Comparison of ENCODE assay signal across 8 cellular contexts in genomic region chr17:17691468-17692263, GRCh38. TPM values are rescaled to one million over a fixed set of nuclear protein-coding genes. Genes with fewer than 3 reads are reported as not detected.
DNase-seq lines count a peak whose midpoint lies in the region; ATAC-seq and TF ChIP-seq lines count a peak whose summit lies in the region.

No MANE protein-coding gene starts in this region.

- CTCF ChIA-PET in CD4-positive, alpha-beta T cell (lab: Charles Lee): no interaction called here

- H3K9me3 ChIP-seq in CD4-positive, alpha-beta T cell (ENCODE audit: control insufficient read depth, low read length): no peaks in the 10 kb centered on the region

- H3K9me3 Mint-ChIP-seq in CD4-positive, alpha-beta T cell: no peaks in the 10 kb centered on the region
- no peaks in the 10 kb centered on the region for H3K9me3 Mint-ChIP-seq in activated T-helper 17 cell treated with anti-CD3 and anti-CD28 coated beads, Interleukin-2, amount 50 U/mL, for 72 hours
- H3K9me3 Mint-ChIP-seq in naive B cell: no peaks in the 10 kb centered on the region

- POLR2A ChIA-PET in CD4-positive, alpha-beta T cell (lab: Charles Lee): interaction anchor here (1.0 to 1.8 kb wide), 2 partner anchors 15 to 93 kb away, joined by 3 to 4 read pairs; no protein-coding TSS in a partner anchor

- H3K27me3 ChIP-seq in CD4-positive, alpha-beta T cell (ENCODE audit: control insufficient read depth, insufficient read depth, low read length): no peaks in the 10 kb centered on the region

- peaks cover 5% of the 10 kb centered on the region for H3K36me3 Mint-ChIP-seq in CD4-positive, alpha-beta T cell (ENCODE audit: low read depth)
- H3K36me3 Mint-ChIP-seq in activated T-helper 17 cell treated with anti-CD3 and anti-CD28 coated beads, Interleukin-2, amount 50 U/mL, for 72 hours (ENCODE audit: low read depth): no peaks in the 10 kb centered on the region
- no peaks in the 10 kb centered on the region for H3K36me3 Mint-ChIP-seq in naive B cell

- peak overlapping the region; percentile 71 for H3K4me3 Mint-ChIP-seq in CD4-positive, alpha-beta T cell
- H3K4me3 Mint-ChIP-seq in activated T-helper 17 cell treated with anti-CD3 and anti-CD28 coated beads, Interleukin-2, amount 50 U/mL, for 72 hours: no peak overlapping the region
- peak overlapping the region; percentile 21 to 84 (median 65) for H3K4me3 Mint-ChIP-seq in naive B cell

- no peak for ATAC-seq in CD4-positive, alpha-beta T cell (ENCODE audit: poor library complexity)
- ATAC-seq in GM21447 (IDR thresholded peaks at IDR 0.05; ENCODE audit: unreplicated experiment): peak; percentile 39
- no peak for ATAC-seq in activated T-helper 17 cell treated with anti-CD3 and anti-CD28 coated beads, Interleukin-2, amount 50 U/mL, for 72 hours (replicated peaks)
- peak in 1 of 2 donors; percentile 21 for ATAC-seq in naive B cell (ENCODE audit: low read depth in 2 of 2)
- no peak for ATAC-seq in GM18517 (IDR thresholded peaks at IDR 0.05; ENCODE audit: unreplicated experiment)
- ATAC-seq in HG02588 (IDR thresholded peaks at IDR 0.05; ENCODE audit: unreplicated experiment): no peak

- H3K27me3 Mint-ChIP-seq in CD4-positive, alpha-beta T cell: no peaks in the 10 kb centered on the region
- H3K27me3 Mint-ChIP-seq in activated T-helper 17 cell treated with anti-CD3 and anti-CD28 coated beads, Interleukin-2, amount 50 U/mL, for 72 hours: no peaks in the 10 kb centered on the region
- no peaks in the 10 kb centered on the region for H3K27me3 Mint-ChIP-seq in naive B cell

- DNase-seq in CD4-positive, alpha-beta T cell: no peak
- DNase-seq in naive B cell (no peak), KG1 (lab: John Stamatoyannopoulos, UW) (no peak)
- DNase-seq in stimulated activated CD4-positive, alpha-beta T cell treated with anti-CD3 and anti-CD28 coated beads, Interleukin-12 subunit alpha, Interleukin-12 subunit beta, amount 100 ng/mL, for 4 hours: no peak

- no peak for TF ChIP-seq CTCF in CD4-positive, alpha-beta T cell (IDR thresholded peaks at IDR 0.05)

- peak overlapping the region; percentile 96 for H3K27ac Mint-ChIP-seq in CD4-positive, alpha-beta T cell
- H3K27ac Mint-ChIP-seq in activated T-helper 17 cell treated with anti-CD3 and anti-CD28 coated beads, Interleukin-2, amount 50 U/mL, for 72 hours: peak overlapping the region; percentile 96
- H3K27ac Mint-ChIP-seq in naive B cell: peak overlapping the region; percentile 75 to 94 (median 81)

- intact Hi-C loops in CD4-positive, alpha-beta T cell (cut with DNase I, micrococcal nuclease): loop anchor here (2.0 to 10.0 kb wide), 3 partner anchors 61 to 281 kb away; partner anchors contain the start of genes DRC3 (in 1 of the 2) and TOM1L2 (in 1 of the 2)

- peaks cover 58% of the 10 kb centered on the region for H3K4me1 Mint-ChIP-seq in CD4-positive, alpha-beta T cell (ENCODE audit: low read depth)
- peaks cover 13% of the 10 kb centered on the region for H3K4me1 Mint-ChIP-seq in activated T-helper 17 cell treated with anti-CD3 and anti-CD28 coated beads, Interleukin-2, amount 50 U/mL, for 72 hours
- H3K4me1 Mint-ChIP-seq in naive B cell: peaks cover 48 to 74% (median 62%) of the 10 kb centered on the region in 3 donors

- peak overlapping the region; percentile 51 for H3K27ac ChIP-seq in CD4-positive, alpha-beta T cell (ENCODE audit: low read depth, low read length)

RNA-seq across cellular contexts. Expression of gene RAI1, which starts 10.4 kb away (rescaled TPM):
- total RNA-seq in CD4-positive, alpha-beta T cell: 10 to 100 TPM; 19.3 to 25.2 TPM
- total RNA-seq in activated T-helper 17 cell treated with anti-CD3 and anti-CD28 coated beads, Interleukin-2, amount 50 U/mL, for 72 hours: 10 to 100 TPM in 1 of 2 donors, 1 to 10 TPM in 1; 7.0 to 16.0 TPM
- 1 to 10 TPM; 1.9 to 3.8 (median 2.6) TPM for polyA plus RNA-seq in naive B cell (ENCODE audit: low read depth in 6 of 6)
